In the genomic region with DNA sequence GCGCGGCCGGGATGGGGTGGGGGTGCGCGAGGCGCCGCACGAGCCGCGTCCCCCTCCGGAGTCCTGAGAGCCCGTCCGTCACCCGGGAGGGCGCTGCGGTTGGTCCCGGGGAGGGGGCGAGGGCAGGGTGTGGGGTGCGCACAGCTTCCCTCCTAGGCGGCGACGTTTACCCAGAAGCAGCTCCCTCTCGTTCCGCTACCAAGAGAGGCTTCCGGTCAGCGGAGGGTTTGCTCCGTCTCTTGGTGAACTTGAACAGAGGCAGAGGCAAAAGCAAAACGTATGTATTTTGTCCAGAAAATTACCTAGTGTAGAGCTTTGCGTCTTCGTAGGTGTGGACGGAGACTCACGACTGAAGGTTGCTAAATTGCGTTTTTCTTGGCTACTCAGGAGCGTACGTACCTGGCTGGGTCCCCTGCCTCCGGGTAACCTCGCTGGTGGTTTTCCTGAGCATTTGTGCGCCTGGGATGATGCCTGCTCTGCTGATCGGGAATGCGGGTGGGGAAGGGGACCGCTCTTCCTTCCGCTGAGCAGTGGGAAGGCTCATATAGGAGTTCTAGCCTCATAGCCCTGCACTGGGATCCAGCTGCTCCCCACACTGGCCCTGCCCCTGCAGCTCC, we compare ENCODE assay signal across 9 cellular contexts. TPM values are rescaled to one million over a fixed set of nuclear protein-coding genes. Genes with fewer than 3 reads are reported as not detected.
A peak's percentile ranks its signal among the peaks of the same experiment; 100 is the strongest.
DNase-seq lines count a peak whose midpoint lies in the region; ATAC-seq and TF ChIP-seq lines count a peak whose summit lies in the region.
"Had no signal": no experiment of that assay in that cellular context is flagged by ENCODE, and none has a peak within 500 bp of the region (broad histone marks: within the 10 kb centered on the region; RNA-seq: fewer than 3 reads in every experiment).

No MANE protein-coding gene starts in this region.

- intact Hi-C loops in ascending aorta (cut with DNase I) = no loop called here

- no peaks in the 10 kb centered on the region for H3K9me3 ChIP-seq in ascending aorta

- no peaks in the 10 kb centered on the region for H3K36me3 ChIP-seq in ascending aorta

- H3K4me3 ChIP-seq in ascending aorta (peak overlapping the region; percentile 60 to 92), skin epidermis (peak overlapping the region in 6 of 7 experiments; percentile 13 to 46 (median 32))

- ATAC-seq in HG02981 (IDR thresholded peaks at IDR 0.05; ENCODE audit: unreplicated experiment) = no peak
- no peak for ATAC-seq in GM18870 (IDR thresholded peaks at IDR 0.05; ENCODE audit: unreplicated experiment)

- no peak for TF ChIP-seq CTCF in ascending aorta (IDR thresholded peaks at IDR 0.05)

- H3K27ac ChIP-seq in ascending aorta = no peak overlapping the region
- H3K27ac ChIP-seq in skin epidermis = peak overlapping the region in 1 of 21 experiments; percentile 34

- H3K27me3 ChIP-seq in ascending aorta = no peaks in the 10 kb centered on the region

- DNase-seq in HuH-7 (ENCODE audit: low spot score) = peak; percentile 21
- no peak for DNase-seq in ascending aorta (ENCODE audit: low spot score in 2 of 2)
- peak; percentile 47 for DNase-seq in inferior parietal cortex (ENCODE audit: extremely low spot score)
- DNase-seq in activated CD4-positive, alpha-beta T cell treated with anti-CD3 and anti-CD28 coated beads, Interleukin-2, amount 50 U/mL, for 1 hour = no peak
- no peak for DNase-seq in COLO668 (lab: John Stamatoyannopoulos, UW; ENCODE audit: unreplicated experiment)
- DNase-seq: IMR-90 had no signal

- H3K4me1 ChIP-seq in ascending aorta = no peaks in the 10 kb centered on the region

RNA-seq across cellular contexts. Expression of a gene that starts 0.8 kb away (rescaled TPM):
- 11.4 TPM for total RNA-seq in ascending aorta
- total RNA-seq: IMR-90 had no signal

Comparison
In these comparisons a context has a peak if more than half of its experiments do, and no peak if none do; other contexts are left out.
1. DNase-seq: peak in HuH-7 (single experiment) and inferior parietal cortex (single experiment); none in ascending aorta (0 of 2), activated CD4-positive, alpha-beta T cell treated with anti-CD3 and anti-CD28 coated beads, Interleukin-2, amount 50 U/mL, for 1 hour (single experiment) and COLO668 (single experiment).